1 cellular context compared by ENCODE assay signal in the genomic region with DNA sequence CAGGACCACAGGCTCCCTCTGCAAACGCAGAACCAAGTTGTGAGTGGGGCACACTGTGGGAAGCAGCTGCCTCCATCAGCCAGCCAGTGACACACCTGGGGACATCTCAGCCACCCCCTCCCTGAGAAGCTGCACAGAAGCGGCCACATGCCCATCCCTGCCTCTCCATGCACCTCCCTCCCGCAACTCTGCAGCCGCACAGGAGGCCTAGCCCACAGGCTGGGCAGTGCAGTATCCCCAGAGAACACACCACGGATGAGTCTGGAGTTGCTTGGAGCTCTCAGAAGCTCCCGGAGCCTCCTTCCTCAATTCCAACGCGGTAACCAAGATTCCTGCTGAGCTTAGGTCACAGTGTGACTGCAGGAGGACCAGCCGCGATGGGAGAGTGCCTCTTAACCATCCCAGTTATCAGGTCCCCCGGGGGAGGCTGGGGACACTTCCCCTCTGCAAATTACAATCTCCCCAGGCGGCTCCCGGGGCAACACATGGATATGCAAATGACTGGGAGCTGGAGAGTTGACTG.
TF ChIP-seq lines count a peak whose summit lies in the region.

No MANE protein-coding gene starts in this region.

TF ChIP-seq in GM23338, 12 proteins besides CTCF, POLR2A, EP300 and RAD21 (continued from another document):
- TF ChIP-seq, protein P1, sequence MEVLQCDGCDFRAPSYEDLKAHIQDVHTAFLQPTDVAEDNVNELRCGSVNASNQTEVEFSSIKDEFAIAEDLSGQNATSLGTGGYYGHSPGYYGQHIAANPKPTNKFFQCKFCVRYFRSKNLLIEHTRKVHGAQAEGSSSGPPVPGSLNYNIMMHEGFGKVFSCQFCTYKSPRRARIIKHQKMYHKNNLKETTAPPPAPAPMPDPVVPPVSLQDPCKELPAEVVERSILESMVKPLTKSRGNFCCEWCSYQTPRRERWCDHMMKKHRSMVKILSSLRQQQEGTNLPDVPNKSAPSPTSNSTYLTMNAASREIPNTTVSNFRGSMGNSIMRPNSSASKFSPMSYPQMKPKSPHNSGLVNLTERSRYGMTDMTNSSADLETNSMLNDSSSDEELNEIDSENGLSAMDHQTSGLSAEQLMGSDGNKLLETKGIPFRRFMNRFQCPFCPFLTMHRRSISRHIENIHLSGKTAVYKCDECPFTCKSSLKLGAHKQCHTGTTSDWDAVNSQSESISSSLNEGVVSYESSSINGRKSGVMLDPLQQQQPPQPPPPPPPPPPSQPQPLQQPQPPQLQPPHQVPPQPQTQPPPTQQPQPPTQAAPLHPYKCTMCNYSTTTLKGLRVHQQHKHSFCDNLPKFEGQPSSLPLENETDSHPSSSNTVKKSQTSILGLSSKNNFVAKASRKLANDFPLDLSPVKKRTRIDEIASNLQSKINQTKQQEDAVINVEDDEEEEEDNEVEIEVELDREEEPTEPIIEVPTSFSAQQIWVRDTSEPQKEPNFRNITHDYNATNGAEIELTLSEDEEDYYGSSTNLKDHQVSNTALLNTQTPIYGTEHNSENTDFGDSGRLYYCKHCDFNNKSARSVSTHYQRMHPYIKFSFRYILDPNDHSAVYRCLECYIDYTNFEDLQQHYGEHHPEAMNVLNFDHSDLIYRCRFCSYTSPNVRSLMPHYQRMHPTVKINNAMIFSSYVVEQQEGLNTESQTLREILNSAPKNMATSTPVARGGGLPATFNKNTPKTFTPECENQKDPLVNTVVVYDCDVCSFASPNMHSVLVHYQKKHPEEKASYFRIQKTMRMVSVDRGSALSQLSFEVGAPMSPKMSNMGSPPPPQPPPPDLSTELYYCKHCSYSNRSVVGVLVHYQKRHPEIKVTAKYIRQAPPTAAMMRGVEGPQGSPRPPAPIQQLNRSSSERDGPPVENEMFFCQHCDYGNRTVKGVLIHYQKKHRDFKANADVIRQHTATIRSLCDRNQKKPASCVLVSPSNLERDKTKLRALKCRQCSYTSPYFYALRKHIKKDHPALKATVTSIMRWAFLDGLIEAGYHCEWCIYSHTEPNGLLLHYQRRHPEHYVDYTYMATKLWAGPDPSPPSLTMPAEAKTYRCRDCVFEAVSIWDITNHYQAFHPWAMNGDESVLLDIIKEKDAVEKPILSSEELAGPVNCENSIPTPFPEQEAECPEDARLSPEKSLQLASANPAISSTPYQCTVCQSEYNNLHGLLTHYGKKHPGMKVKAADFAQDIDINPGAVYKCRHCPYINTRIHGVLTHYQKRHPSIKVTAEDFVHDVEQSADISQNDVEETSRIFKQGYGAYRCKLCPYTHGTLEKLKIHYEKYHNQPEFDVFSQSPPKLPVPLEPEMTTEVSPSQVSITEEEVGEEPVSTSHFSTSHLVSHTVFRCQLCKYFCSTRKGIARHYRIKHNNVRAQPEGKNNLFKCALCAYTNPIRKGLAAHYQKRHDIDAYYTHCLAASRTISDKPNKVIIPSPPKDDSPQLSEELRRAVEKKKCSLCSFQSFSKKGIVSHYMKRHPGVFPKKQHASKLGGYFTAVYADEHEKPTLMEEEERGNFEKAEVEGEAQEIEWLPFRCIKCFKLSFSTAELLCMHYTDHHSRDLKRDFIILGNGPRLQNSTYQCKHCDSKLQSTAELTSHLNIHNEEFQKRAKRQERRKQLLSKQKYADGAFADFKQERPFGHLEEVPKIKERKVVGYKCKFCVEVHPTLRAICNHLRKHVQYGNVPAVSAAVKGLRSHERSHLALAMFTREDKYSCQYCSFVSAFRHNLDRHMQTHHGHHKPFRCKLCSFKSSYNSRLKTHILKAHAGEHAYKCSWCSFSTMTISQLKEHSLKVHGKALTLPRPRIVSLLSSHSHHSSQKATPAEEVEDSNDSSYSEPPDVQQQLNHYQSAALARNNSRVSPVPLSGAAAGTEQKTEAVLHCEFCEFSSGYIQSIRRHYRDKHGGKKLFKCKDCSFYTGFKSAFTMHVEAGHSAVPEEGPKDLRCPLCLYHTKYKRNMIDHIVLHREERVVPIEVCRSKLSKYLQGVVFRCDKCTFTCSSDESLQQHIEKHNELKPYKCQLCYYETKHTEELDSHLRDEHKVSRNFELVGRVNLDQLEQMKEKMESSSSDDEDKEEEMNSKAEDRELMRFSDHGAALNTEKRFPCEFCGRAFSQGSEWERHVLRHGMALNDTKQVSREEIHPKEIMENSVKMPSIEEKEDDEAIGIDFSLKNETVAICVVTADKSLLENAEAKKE (CRISPR knock-in tag; IDR thresholded peaks at IDR 0.05), result no peak
- TF ChIP-seq CREB1 (CRISPR knock-in tag; IDR thresholded peaks at IDR 0.05; ENCODE audit: low read depth), result no peak
